ENCODE assay signal across 25 cellular contexts in genomic region chr2:18791172-18791797, GRCh38.
A peak's percentile ranks its signal among the peaks of the same experiment; 100 is the strongest.
DNase-seq lines count a peak whose midpoint lies in the region; ATAC-seq, FAIRE-seq and TF ChIP-seq lines count a peak whose summit lies in the region.
"Had no signal": no experiment of that assay in that cellular context is flagged by ENCODE, and none has a peak within 500 bp of the region (broad histone marks: within the 10 kb centered on the region; RNA-seq: fewer than 3 reads in every experiment).

No MANE protein-coding gene starts in this region.

- TF ChIP-seq CTCF in esophagus muscularis mucosa (IDR thresholded peaks at IDR 0.05) (no peak), mesothelial cell of epicardium (IDR thresholded peaks at IDR 0.05; ENCODE audit: unreplicated experiment) (no peak), RWPE1 (conservative IDR thresholded peaks at IDR 0.05; ENCODE audit: low read depth) (no peak)

- TF ChIP-seq EP300 in esophagus muscularis mucosa (IDR thresholded peaks at IDR 0.05): no peak

- no peak for ATAC-seq in GM19023 (IDR thresholded peaks at IDR 0.05; ENCODE audit: unreplicated experiment)

- H3K27me3 ChIP-seq in esophagus muscularis mucosa (no peaks in the 10 kb centered on the region), stomach smooth muscle (ENCODE audit: control insufficient read depth in 1 of 2, insufficient read depth in 2 of 2, low read length in 2 of 2) (no peaks in the 10 kb centered on the region)
- H3K27me3 ChIP-seq: testis had no signal

- H3K4me1 ChIP-seq in esophagus muscularis mucosa (peaks cover 11 to 65% (median 54%) of the 10 kb centered on the region in 4 donors), stomach smooth muscle (ENCODE audit: control insufficient read depth, insufficient read depth, low read length) (peaks cover 25% of the 10 kb centered on the region)
- H3K4me1 ChIP-seq: testis had no signal

- no peaks in the 10 kb centered on the region for H3K9me3 ChIP-seq in esophagus muscularis mucosa
- no peaks in the 10 kb centered on the region for H3K9me3 ChIP-seq in stomach smooth muscle (ENCODE audit: control insufficient read depth in 2 of 2, low read length in 2 of 2)
- H3K9me3 ChIP-seq: testis had no signal

- no peak for FAIRE-seq in RCC 7860 (lab: Jason Lieb, UNC)
- FAIRE-seq: GM18507, H1, islet of Langerhans had no signal

- peak overlapping the region; percentile 70 to 82 (median 75) for H3K27ac ChIP-seq in esophagus muscularis mucosa (replicated peaks in 1 of 4)
- H3K27ac ChIP-seq in stomach smooth muscle (ENCODE audit: low read length): peak overlapping the region; percentile 70
- no peak overlapping the region for H3K27ac ChIP-seq in RWPE1
- H3K27ac ChIP-seq: testis, VCaP had no signal

- intact Hi-C loops in esophagus muscularis mucosa (cut with DNase I): no loop called here

- H3K4me1 Mint-ChIP-seq in mesothelial cell of epicardium: peaks cover 53% of the 10 kb centered on the region
- H3K4me1 Mint-ChIP-seq: naive B cell had no signal

- H3K4me3 ChIP-seq in esophagus muscularis mucosa (no peak overlapping the region), stomach smooth muscle (ENCODE audit: low read length in 2 of 2) (peak overlapping the region in 1 of 2 donors; percentile 8)
- H3K4me3 ChIP-seq: testis had no signal

- no peaks in the 10 kb centered on the region for H3K9me3 Mint-ChIP-seq in mesothelial cell of epicardium
- H3K9me3 Mint-ChIP-seq: naive B cell had no signal

- DNase-seq in LHCN-M2 (ENCODE audit: low read depth) (peak; percentile 15), esophagus muscularis mucosa (ENCODE audit: extremely low spot score) (no peak), mesothelial cell of epicardium (ENCODE audit: low spot score in 2 of 2, unreplicated experiment in 2 of 2) (no peak), SW 1271 (lab: John Stamatoyannopoulos, UW) (no peak), RWPE1 (ENCODE audit: low spot score) (no peak), RCC 7860 (ENCODE audit: low spot score) (no peak)
- DNase-seq: activated gamma-delta T cell treated with Interleukin-2 at 50 U/mL for 16 hours; amniotic stem cell; central memory CD4-positive, alpha-beta T cell; DND-41; erythroblast; head of caudate nucleus; naive B cell; NCI-H1436; NCI-H2171 treated with DMSO at 0.1 percent for 48 hours; NCI-H526 treated with DMSO at 0.1 percent for 48 hours; SHP77; T-helper 1 cell; testis had no signal

- no peak overlapping the region for H3K4me3 Mint-ChIP-seq in mesothelial cell of epicardium

- H3K36me3 Mint-ChIP-seq in mesothelial cell of epicardium: no peaks in the 10 kb centered on the region

- peak overlapping the region; percentile 62 for H3K27ac Mint-ChIP-seq in mesothelial cell of epicardium
- H3K27ac Mint-ChIP-seq: naive B cell had no signal

- 51% methylated on average over 9 of the region's 9 CpGs for WGBS in esophagus muscularis mucosa

- POLR2A ChIA-PET in RWPE1 (lab: Yijun Ruan, JAX; ENCODE audit: low non-redundant PET): no interaction called here

- no peaks in the 10 kb centered on the region for H3K36me3 ChIP-seq in esophagus muscularis mucosa
- H3K36me3 ChIP-seq in stomach smooth muscle (ENCODE audit: control insufficient read depth in 2 of 2, insufficient read depth in 2 of 2, low read length in 2 of 2): no peaks in the 10 kb centered on the region

- H3K27me3 Mint-ChIP-seq in mesothelial cell of epicardium (ENCODE audit: low read depth): no peaks in the 10 kb centered on the region
- H3K27me3 Mint-ChIP-seq: naive B cell had no signal

- TF ChIP-seq POLR2A in esophagus muscularis mucosa (IDR thresholded peaks at IDR 0.05; ENCODE audit: low read depth): no peak

- H3K9ac ChIP-seq in stomach smooth muscle (ENCODE audit: low read length in 2 of 2): no peak overlapping the region

- CTCF ChIA-PET in RWPE1 (lab: Yijun Ruan, JAX): interaction anchor here (0.6 kb wide), 1 partner anchor 572 kb away, joined by 3 read pairs; no protein-coding TSS in a partner anchor
